1 cellular context compared by ENCODE assay signal in the genomic region with DNA sequence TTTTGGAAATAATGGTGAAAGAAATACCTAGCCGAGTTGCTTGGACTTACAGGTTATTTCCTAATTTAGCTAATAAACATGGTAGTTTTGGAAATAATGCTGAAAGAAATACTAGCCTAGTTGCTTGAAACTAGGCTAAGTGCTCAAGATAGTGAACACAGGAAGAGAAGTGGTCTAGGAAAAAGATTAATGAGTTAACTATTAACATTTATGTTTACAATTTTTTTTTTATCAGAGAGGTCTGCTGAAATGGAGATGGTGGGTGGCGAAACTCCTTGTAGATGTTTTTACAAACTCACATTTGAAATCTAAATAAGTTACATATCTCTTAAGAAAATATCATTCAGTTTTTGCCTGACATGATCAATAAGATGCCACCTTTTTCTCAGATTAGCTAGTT.
TF ChIP-seq lines count a peak whose summit lies in the region.

No MANE protein-coding gene starts in this region.

TF ChIP-seq in K562, 482 proteins besides CTCF, POLR2A, EP300 and RAD21:
- TF ChIP-seq TEAD1 (CRISPR knock-in tag; IDR thresholded peaks at IDR 0.05) (no peak), HNRNPUL1 (IDR thresholded peaks at IDR 0.05; ENCODE audit: low read length) (no peak), ZSCAN29 (IDR thresholded peaks at IDR 0.05) (no peak), ZNF707 (CRISPR knock-in tag; conservative IDR thresholded peaks at IDR 0.05) (no peak), SMARCE1 (IDR thresholded peaks at IDR 0.05) (no peak), BHLHE40 (IDR thresholded peaks at IDR 0.05; ENCODE audit: low read length) (no peak)
- TF ChIP-seq, protein P1, sequence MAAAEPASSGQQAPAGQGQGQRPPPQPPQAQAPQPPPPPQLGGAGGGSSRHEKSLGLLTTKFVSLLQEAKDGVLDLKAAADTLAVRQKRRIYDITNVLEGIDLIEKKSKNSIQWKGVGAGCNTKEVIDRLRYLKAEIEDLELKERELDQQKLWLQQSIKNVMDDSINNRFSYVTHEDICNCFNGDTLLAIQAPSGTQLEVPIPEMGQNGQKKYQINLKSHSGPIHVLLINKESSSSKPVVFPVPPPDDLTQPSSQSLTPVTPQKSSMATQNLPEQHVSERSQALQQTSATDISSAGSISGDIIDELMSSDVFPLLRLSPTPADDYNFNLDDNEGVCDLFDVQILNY (CRISPR knock-in tag; IDR thresholded peaks at IDR 0.05), result no peak
- TF ChIP-seq, protein P2, sequence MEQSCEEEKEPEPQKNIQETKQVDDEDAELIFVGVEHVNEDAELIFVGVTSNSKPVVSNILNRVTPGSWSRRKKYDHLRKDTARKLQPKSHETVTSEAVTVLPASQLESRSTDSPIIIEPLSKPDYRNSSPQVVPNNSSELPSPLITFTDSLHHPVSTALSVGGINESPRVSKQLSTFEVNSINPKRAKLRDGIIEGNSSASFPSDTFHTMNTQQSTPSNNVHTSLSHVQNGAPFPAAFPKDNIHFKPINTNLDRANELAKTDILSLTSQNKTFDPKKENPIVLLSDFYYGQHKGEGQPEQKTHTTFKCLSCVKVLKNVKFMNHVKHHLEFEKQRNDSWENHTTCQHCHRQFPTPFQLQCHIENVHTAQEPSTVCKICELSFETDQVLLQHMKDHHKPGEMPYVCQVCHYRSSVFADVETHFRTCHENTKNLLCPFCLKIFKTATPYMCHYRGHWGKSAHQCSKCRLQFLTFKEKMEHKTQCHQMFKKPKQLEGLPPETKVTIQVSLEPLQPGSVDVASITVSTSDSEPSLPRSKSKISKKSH (CRISPR knock-in tag; IDR thresholded peaks at IDR 0.05), result no peak
- TF ChIP-seq, protein P3, sequence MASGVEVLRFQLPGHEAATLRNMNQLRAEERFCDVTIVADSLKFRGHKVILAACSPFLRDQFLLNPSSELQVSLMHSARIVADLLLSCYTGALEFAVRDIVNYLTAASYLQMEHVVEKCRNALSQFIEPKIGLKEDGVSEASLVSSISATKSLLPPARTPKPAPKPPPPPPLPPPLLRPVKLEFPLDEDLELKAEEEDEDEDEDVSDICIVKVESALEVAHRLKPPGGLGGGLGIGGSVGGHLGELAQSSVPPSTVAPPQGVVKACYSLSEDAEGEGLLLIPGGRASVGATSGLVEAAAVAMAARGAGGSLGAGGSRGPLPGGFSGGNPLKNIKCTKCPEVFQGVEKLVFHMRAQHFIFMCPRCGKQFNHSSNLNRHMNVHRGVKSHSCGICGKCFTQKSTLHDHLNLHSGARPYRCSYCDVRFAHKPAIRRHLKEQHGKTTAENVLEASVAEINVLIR (CRISPR knock-in tag; IDR thresholded peaks at IDR 0.05), result no peak
- TF ChIP-seq, protein P4, sequence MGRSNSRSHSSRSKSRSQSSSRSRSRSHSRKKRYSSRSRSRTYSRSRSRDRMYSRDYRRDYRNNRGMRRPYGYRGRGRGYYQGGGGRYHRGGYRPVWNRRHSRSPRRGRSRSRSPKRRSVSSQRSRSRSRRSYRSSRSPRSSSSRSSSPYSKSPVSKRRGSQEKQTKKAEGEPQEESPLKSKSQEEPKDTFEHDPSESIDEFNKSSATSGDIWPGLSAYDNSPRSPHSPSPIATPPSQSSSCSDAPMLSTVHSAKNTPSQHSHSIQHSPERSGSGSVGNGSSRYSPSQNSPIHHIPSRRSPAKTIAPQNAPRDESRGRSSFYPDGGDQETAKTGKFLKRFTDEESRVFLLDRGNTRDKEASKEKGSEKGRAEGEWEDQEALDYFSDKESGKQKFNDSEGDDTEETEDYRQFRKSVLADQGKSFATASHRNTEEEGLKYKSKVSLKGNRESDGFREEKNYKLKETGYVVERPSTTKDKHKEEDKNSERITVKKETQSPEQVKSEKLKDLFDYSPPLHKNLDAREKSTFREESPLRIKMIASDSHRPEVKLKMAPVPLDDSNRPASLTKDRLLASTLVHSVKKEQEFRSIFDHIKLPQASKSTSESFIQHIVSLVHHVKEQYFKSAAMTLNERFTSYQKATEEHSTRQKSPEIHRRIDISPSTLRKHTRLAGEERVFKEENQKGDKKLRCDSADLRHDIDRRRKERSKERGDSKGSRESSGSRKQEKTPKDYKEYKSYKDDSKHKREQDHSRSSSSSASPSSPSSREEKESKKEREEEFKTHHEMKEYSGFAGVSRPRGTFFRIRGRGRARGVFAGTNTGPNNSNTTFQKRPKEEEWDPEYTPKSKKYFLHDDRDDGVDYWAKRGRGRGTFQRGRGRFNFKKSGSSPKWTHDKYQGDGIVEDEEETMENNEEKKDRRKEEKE (IDR thresholded peaks at IDR 0.05; ENCODE audit: borderline replicate concordance in 1 of 2, control insufficient read depth in 1 of 2, low read depth in 2 of 2, low read length in 1 of 2), result no peak
